2 cellular contexts compared by ENCODE assay signal in the genomic region with DNA sequence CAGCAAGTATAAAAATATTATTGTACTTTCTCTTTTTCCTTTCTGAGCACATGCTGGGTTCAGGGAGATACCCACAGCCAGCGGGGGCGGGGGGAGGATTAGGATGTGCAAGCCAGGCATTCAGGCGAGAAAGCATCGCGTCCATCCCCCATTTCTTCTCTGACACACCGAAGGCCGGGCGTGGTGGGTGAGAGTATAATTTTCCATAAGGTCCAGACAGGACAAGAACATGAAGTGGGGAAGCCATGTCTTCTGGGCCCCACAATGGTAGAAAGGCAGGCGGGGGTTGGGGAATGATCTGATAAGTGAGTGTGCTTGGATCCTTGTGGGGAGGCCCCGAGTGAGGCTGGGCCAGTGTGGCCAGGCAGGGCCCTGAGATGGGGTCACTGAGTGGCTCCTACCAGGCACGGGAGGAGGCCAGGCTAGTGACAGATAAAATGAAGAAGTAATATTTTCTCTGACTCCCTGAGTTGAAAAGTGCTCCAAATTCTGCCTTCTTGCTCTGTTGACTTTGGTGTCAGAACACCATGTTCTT.
A peak's percentile ranks its signal among the peaks of the same experiment; 100 is the strongest.
TF ChIP-seq lines count a peak whose summit lies in the region.

No MANE protein-coding gene starts in this region.

TF ChIP-seq in K562, 482 proteins besides CTCF, POLR2A, EP300 and RAD21:
- no peak for TF ChIP-seq RFX1 (IDR thresholded peaks at IDR 0.05)
- TF ChIP-seq, protein P1, sequence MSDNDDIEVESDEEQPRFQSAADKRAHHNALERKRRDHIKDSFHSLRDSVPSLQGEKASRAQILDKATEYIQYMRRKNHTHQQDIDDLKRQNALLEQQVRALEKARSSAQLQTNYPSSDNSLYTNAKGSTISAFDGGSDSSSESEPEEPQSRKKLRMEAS (CRISPR knock-in tag; IDR thresholded peaks at IDR 0.05), result peak; percentile 34
- TF ChIP-seq NR2C2 (CRISPR knock-in tag; IDR thresholded peaks at IDR 0.05), result no peak
- TF ChIP-seq NR2C2 (tag; IDR thresholded peaks at IDR 0.05), result peak; percentile 40
- no peak for TF ChIP-seq MAZ (CRISPR knock-in tag; conservative IDR thresholded peaks at IDR 0.05 in 1 of 2, IDR thresholded peaks at IDR 0.05 in 1 of 2)
- no peak for TF ChIP-seq ZNF134 (CRISPR knock-in tag; conservative IDR thresholded peaks at IDR 0.05)
- TF ChIP-seq, protein P2, sequence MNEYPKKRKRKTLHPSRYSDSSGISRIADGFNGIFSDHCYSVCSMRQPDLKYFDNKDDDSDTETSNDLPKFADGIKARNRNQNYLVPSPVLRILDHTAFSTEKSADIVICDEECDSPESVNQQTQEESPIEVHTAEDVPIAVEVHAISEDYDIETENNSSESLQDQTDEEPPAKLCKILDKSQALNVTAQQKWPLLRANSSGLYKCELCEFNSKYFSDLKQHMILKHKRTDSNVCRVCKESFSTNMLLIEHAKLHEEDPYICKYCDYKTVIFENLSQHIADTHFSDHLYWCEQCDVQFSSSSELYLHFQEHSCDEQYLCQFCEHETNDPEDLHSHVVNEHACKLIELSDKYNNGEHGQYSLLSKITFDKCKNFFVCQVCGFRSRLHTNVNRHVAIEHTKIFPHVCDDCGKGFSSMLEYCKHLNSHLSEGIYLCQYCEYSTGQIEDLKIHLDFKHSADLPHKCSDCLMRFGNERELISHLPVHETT (CRISPR knock-in tag; conservative IDR thresholded peaks at IDR 0.05 in 1 of 2, IDR thresholded peaks at IDR 0.05 in 1 of 2), result 0 out of 4 replicates have a peak, but pooled peaks of 1 of the 2 experiments have one; percentile 15

TF ChIP-seq in SK-N-SH, 30 proteins besides CTCF, POLR2A, EP300 and RAD21:
- TF ChIP-seq, protein P3, sequence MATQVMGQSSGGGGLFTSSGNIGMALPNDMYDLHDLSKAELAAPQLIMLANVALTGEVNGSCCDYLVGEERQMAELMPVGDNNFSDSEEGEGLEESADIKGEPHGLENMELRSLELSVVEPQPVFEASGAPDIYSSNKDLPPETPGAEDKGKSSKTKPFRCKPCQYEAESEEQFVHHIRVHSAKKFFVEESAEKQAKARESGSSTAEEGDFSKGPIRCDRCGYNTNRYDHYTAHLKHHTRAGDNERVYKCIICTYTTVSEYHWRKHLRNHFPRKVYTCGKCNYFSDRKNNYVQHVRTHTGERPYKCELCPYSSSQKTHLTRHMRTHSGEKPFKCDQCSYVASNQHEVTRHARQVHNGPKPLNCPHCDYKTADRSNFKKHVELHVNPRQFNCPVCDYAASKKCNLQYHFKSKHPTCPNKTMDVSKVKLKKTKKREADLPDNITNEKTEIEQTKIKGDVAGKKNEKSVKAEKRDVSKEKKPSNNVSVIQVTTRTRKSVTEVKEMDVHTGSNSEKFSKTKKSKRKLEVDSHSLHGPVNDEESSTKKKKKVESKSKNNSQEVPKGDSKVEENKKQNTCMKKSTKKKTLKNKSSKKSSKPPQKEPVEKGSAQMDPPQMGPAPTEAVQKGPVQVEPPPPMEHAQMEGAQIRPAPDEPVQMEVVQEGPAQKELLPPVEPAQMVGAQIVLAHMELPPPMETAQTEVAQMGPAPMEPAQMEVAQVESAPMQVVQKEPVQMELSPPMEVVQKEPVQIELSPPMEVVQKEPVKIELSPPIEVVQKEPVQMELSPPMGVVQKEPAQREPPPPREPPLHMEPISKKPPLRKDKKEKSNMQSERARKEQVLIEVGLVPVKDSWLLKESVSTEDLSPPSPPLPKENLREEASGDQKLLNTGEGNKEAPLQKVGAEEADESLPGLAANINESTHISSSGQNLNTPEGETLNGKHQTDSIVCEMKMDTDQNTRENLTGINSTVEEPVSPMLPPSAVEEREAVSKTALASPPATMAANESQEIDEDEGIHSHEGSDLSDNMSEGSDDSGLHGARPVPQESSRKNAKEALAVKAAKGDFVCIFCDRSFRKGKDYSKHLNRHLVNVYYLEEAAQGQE (IDR thresholded peaks at IDR 0.05; ENCODE audit: low read depth, low read length), result no peak
- TF ChIP-seq POLR2AphosphoS5 (IDR thresholded peaks at IDR 0.05; ENCODE audit: low read depth, low read length), result no peak
- no peak for TF ChIP-seq ELF1 (IDR thresholded peaks at IDR 0.05)
- no peak for TF ChIP-seq NRF1 (IDR thresholded peaks at IDR 0.05; ENCODE audit: low read depth, low read length)
- no peak for TF ChIP-seq FOXM1 (IDR thresholded peaks at IDR 0.05; ENCODE audit: low read depth)
- TF ChIP-seq GABPA (IDR thresholded peaks at IDR 0.05; ENCODE audit: low read depth), result no peak
- no peak for TF ChIP-seq GATA2 (CRISPR knock-in tag; IDR thresholded peaks at IDR 0.05)
- TF ChIP-seq RFX5 (IDR thresholded peaks at IDR 0.05; ENCODE audit: low read length), result no peak
- no peak for TF ChIP-seq TEAD4 (IDR thresholded peaks at IDR 0.05; ENCODE audit: borderline replicate concordance, insufficient read depth)
- TF ChIP-seq, protein P4, sequence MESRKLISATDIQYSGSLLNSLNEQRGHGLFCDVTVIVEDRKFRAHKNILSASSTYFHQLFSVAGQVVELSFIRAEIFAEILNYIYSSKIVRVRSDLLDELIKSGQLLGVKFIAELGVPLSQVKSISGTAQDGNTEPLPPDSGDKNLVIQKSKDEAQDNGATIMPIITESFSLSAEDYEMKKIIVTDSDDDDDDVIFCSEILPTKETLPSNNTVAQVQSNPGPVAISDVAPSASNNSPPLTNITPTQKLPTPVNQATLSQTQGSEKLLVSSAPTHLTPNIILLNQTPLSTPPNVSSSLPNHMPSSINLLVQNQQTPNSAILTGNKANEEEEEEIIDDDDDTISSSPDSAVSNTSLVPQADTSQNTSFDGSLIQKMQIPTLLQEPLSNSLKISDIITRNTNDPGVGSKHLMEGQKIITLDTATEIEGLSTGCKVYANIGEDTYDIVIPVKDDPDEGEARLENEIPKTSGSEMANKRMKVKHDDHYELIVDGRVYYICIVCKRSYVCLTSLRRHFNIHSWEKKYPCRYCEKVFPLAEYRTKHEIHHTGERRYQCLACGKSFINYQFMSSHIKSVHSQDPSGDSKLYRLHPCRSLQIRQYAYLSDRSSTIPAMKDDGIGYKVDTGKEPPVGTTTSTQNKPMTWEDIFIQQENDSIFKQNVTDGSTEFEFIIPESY (IDR thresholded peaks at IDR 0.05; ENCODE audit: borderline replicate concordance, low read depth), result no peak
- no peak for TF ChIP-seq YY1 (IDR thresholded peaks at IDR 0.05; ENCODE audit: low read depth)
